18 cellular contexts compared by ENCODE assay signal in the genomic region with DNA sequence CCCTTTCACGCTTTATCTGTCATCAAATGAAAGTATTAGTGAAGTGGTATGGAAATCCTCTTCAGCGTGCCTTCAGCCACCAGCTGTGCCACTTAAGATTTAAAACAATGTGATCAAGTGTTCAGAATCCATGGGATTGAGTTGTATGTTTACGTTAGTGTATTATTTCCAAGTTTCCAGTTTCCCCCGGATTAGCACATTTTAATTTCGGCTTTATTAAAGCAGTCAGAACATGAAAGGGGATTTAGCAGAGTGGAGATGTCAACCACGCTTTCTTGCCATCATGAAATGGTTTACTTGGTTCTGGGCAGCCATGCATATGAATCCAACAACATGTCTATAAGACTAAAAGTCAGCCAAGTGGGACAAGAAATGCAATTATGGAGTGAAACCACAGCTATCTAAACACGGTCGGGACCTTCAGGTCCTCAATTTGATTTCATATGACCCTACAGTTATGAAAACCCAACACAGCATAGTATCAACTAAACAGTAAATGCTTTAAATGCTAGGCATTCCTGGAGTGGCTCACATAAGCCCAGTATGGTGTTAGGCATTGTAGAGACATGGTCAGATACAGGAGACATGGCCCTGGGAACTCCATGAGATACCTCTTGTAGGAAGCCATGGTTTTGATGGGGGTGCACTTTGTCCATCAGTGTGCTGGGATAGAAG.
DNase-seq lines count a peak whose midpoint lies in the region; TF ChIP-seq lines count a peak whose summit lies in the region.
"Had no signal": no experiment of that assay in that cellular context is flagged by ENCODE, and none has a peak within 500 bp of the region (broad histone marks: within the 10 kb centered on the region; RNA-seq: fewer than 3 reads in every experiment).

No MANE protein-coding gene starts in this region.

- no peak overlapping the region for H3K14ac ChIP-seq in mesenchymal stem cell (ENCODE audit: low read length in 2 of 2)

- H4K91ac ChIP-seq in mesenchymal stem cell (ENCODE audit: low read length): no peak overlapping the region

- H3K4me3 ChIP-seq in AG04449 (ENCODE audit: low read depth, low read length): no peak overlapping the region
- H3K4me3 ChIP-seq in mesenchymal stem cell (ENCODE audit: insufficient read depth in 1 of 2, low read depth in 1 of 2, low read length in 2 of 2): no peak overlapping the region
- H3K4me3 ChIP-seq in suprapubic skin: no peak overlapping the region
- H3K4me3 ChIP-seq: lung, right lobe of liver had no signal

- H3K9me3 ChIP-seq in mesenchymal stem cell (ENCODE audit: control insufficient read depth, low read length): no peaks in the 10 kb centered on the region
- no peaks in the 10 kb centered on the region for H3K9me3 ChIP-seq in suprapubic skin
- H3K9me3 ChIP-seq: right lobe of liver had no signal

- intact Hi-C loops in posterior vena cava (cut with DNase I): no loop called here

- peaks cover 0 to 3% (median 0%) of the 10 kb centered on the region in 5 experiments for H3K9me3 Mint-ChIP-seq in brain
- H3K9me3 Mint-ChIP-seq: stimulated activated memory B cell treated with anti-CD40 and anti-IgM and Interleukin-4, amounts not matched to agents 10 μg/mL and 1 μg/mL and 100 μg/mL, for 72 hours had no signal

- H4K8ac ChIP-seq in mesenchymal stem cell (ENCODE audit: low read length): no peak overlapping the region

- H2BK12ac ChIP-seq in mesenchymal stem cell (ENCODE audit: low read length in 2 of 2): peak overlapping the region; percentile 45 to 95

- H2BK120ac ChIP-seq in mesenchymal stem cell (ENCODE audit: low read depth, low read length): peak overlapping the region; percentile 98

- POLR2A ChIA-PET in AG04449 (lab: Yijun Ruan, JAX): interaction anchor here (1.1 kb wide), 1 partner anchor 226 kb away, joined by 3 read pairs; no protein-coding TSS in a partner anchor

- peak overlapping the region; percentile 47 for H2BK5ac ChIP-seq in mesenchymal stem cell (ENCODE audit: low read depth, low read length, poor library complexity, severe bottlenecking)

- peaks cover 25% of the 10 kb centered on the region for H3K4me1 Mint-ChIP-seq in brain
- H3K4me1 Mint-ChIP-seq: stimulated activated memory B cell treated with anti-CD40 and anti-IgM and Interleukin-4, amounts not matched to agents 10 μg/mL and 1 μg/mL and 100 μg/mL, for 72 hours had no signal

- in situ Hi-C loops in GM13976 (cut with MboI; ENCODE audit: low sequenced_read_pairs, unreplicated experiment): no loop called here

- H3K27ac ChIP-seq in mesenchymal stem cell (ENCODE audit: low read length, poor library complexity, severe bottlenecking) (peak overlapping the region; percentile 92), suprapubic skin (no peak overlapping the region)
- H3K27ac ChIP-seq: right lobe of liver had no signal

- peak overlapping the region; percentile 67 to 96 for H3K18ac ChIP-seq in mesenchymal stem cell (ENCODE audit: low read depth in 1 of 2, low read length in 2 of 2)

- no peak overlapping the region for H3K23ac ChIP-seq in mesenchymal stem cell (ENCODE audit: low read length in 2 of 2)

- peak overlapping the region; percentile 96 for H2AK5ac ChIP-seq in mesenchymal stem cell (ENCODE audit: low read length, severe bottlenecking)

- H3K27me3 Mint-ChIP-seq in brain: peaks cover 3% of the 10 kb centered on the region
- H3K27me3 Mint-ChIP-seq: activated naive CD8-positive, alpha-beta T cell; stimulated activated memory B cell treated with anti-CD40 and anti-IgM and Interleukin-4, amounts not matched to agents 10 μg/mL and 1 μg/mL and 100 μg/mL, for 72 hours; T-helper 17 cell had no signal

- CTCF ChIA-PET in AG04449 (lab: Yijun Ruan, JAX): interaction anchor here (0.8 to 3.4 kb wide), 4 partner anchors 9 to 291 kb away, joined by 3 to 16 read pairs (median 3); no protein-coding TSS in a partner anchor

- TF ChIP-seq POLR2A in suprapubic skin (IDR thresholded peaks at IDR 0.05): no peak

- WGBS in mesenchymal stem cell: 73% methylated on average over 8 of the region's 8 CpGs
- 92% methylated on average over 8 of the region's 8 CpGs for WGBS in suprapubic skin

- H3K27me3 ChIP-seq in mesenchymal stem cell (ENCODE audit: control insufficient read depth in 1 of 2, insufficient read depth in 1 of 2, low read length in 2 of 2): no peaks in the 10 kb centered on the region
- H3K27me3 ChIP-seq in suprapubic skin: no peaks in the 10 kb centered on the region
- H3K27me3 ChIP-seq: right lobe of liver had no signal

- DNase-seq in AG04449 (ENCODE audit: low read depth, low spot score) (peak; percentile 77), HK-2 (ENCODE audit: unreplicated experiment) (peak; percentile 39), mesenchymal stem cell (no peak), posterior vena cava (ENCODE audit: low spot score) (no peak), GM13976 (ENCODE audit: low spot score) (no peak), GF-D8 (lab: John Stamatoyannopoulos, UW) (no peak), suprapubic skin (ENCODE audit: low spot score in 2 of 2) (no peak)
- DNase-seq: activated CD8-positive, alpha-beta memory T cell treated with anti-CD3 and anti-CD28 coated beads, Interleukin-2, amount 50 U/mL, for 48 hours; DMS153; hippocampal formation; KG1; NCI-H69; right lobe of liver; T-helper 17 cell had no signal

- H3K79me1 ChIP-seq in mesenchymal stem cell (replicated peaks; ENCODE audit: low read length, poor library complexity, severe bottlenecking): peaks cover 4% of the 10 kb centered on the region

- H2AFZ ChIP-seq in mesenchymal stem cell (ENCODE audit: low read depth, low read length): no peak overlapping the region

- H3K4me1 ChIP-seq in mesenchymal stem cell (ENCODE audit: control insufficient read depth, insufficient read depth, low read depth, low read length) (peaks cover 17% of the 10 kb centered on the region), suprapubic skin (peaks cover 2% of the 10 kb centered on the region)
- H3K4me1 ChIP-seq: right lobe of liver had no signal

- H3K27ac Mint-ChIP-seq in brain: peak overlapping the region in 3 of 5 experiments; percentile 62 to 74 (median 73)
- H3K27ac Mint-ChIP-seq: activated naive CD8-positive, alpha-beta T cell; stimulated activated memory B cell treated with anti-CD40 and anti-IgM and Interleukin-4, amounts not matched to agents 10 μg/mL and 1 μg/mL and 100 μg/mL, for 72 hours; T-helper 17 cell had no signal

- TF ChIP-seq EP300 in suprapubic skin (IDR thresholded peaks at IDR 0.05): no peak

- H3K36me3 Mint-ChIP-seq in brain: peaks cover 4% of the 10 kb centered on the region
- H3K36me3 Mint-ChIP-seq: activated naive CD8-positive, alpha-beta T cell had no signal

- H3K4me2 ChIP-seq in mesenchymal stem cell (ENCODE audit: low read length, poor library complexity, severe bottlenecking): no peak overlapping the region

- TF ChIP-seq CTCF in AG04449 (IDR thresholded peaks at IDR 0.05; ENCODE audit: insufficient read depth, low read length, missing control alignments) (no peak), brain (conservative IDR thresholded peaks at IDR 0.05) (no peak), GM13976 (IDR thresholded peaks at IDR 0.05; ENCODE audit: borderline replicate concordance, control extremely low read depth, extremely low read depth, insufficient read depth, missing control alignments) (no peak), suprapubic skin (IDR thresholded peaks at IDR 0.05) (no peak)

- H2BK15ac ChIP-seq in mesenchymal stem cell (ENCODE audit: low read depth, poor library complexity, severe bottlenecking): no peak overlapping the region

- peak overlapping the region; percentile 20 to 76 for H3K4ac ChIP-seq in mesenchymal stem cell (ENCODE audit: low read depth in 1 of 2, low read length in 2 of 2)

- no peak overlapping the region for H3K9ac ChIP-seq in mesenchymal stem cell (ENCODE audit: low read length)

- H3K4me3 Mint-ChIP-seq in brain: no peak overlapping the region
- H3K4me3 Mint-ChIP-seq: activated naive CD8-positive, alpha-beta T cell; stimulated activated memory B cell treated with anti-CD40 and anti-IgM and Interleukin-4, amounts not matched to agents 10 μg/mL and 1 μg/mL and 100 μg/mL, for 72 hours; T-helper 17 cell had no signal

- peaks cover 0 to 3% of the 10 kb centered on the region in 2 experiments for H3K36me3 ChIP-seq in mesenchymal stem cell (ENCODE audit: control insufficient read depth in 1 of 2, insufficient read depth in 2 of 2, low read depth in 1 of 2, low read length in 2 of 2)
- H3K36me3 ChIP-seq in suprapubic skin: no peaks in the 10 kb centered on the region
- H3K36me3 ChIP-seq: right lobe of liver had no signal

Comparison
In these comparisons a context has a peak if more than half of its experiments do, and no peak if none do; other contexts are left out.
1. DNase-seq: peak in AG04449 (single experiment) and HK-2 (single experiment); none in mesenchymal stem cell (single experiment), posterior vena cava (single experiment), GM13976 (single experiment), GF-D8 (single experiment) and suprapubic skin (0 of 2).